8 cellular contexts compared by ENCODE assay signal in genomic region chr3:11847035-11847394, GRCh38. TPM values are rescaled to one million over a fixed set of nuclear protein-coding genes. Genes with fewer than 3 reads are reported as not detected.
DNase-seq lines count a peak whose midpoint lies in the region; ATAC-seq and TF ChIP-seq lines count a peak whose summit lies in the region.

No MANE protein-coding gene starts in this region.

- H3K27ac Mint-ChIP-seq in activated naive CD4-positive, alpha-beta T cell treated with anti-CD3 and anti-CD28 coated beads, Interleukin-2, amount 10 ng/mL, durations not matched to agents 7 days and 5 days, result peak overlapping the region; percentile 96

- H3K4me3 ChIP-seq in adrenal gland (peak overlapping the region in 2 of 4 donors; percentile 59 to 91), liver (ENCODE audit: low read depth in 1 of 3, low read length in 3 of 3) (peak overlapping the region; percentile 73 to 95 (median 80)), tibial nerve (peak overlapping the region; percentile 51 to 89 (median 83))

- TF ChIP-seq RAD21 in liver (IDR thresholded peaks at IDR 0.05), result no peak

- H3K9me3 Mint-ChIP-seq in activated naive CD4-positive, alpha-beta T cell treated with anti-CD3 and anti-CD28 coated beads, Interleukin-2, amount 10 ng/mL, durations not matched to agents 7 days and 5 days, result no peaks in the 10 kb centered on the region

- TF ChIP-seq EP300 in tibial nerve (IDR thresholded peaks at IDR 0.05), result no peak

- H3K9ac ChIP-seq in liver (ENCODE audit: low read depth in 1 of 2, low read length in 2 of 2), result no peak overlapping the region

- H3K36me3 ChIP-seq in adrenal gland (replicated peaks in 1 of 2) (peaks cover 0 to 13% of the 10 kb centered on the region in 2 donors), liver (ENCODE audit: control insufficient read depth in 4 of 4, insufficient read depth in 3 of 4, low read depth in 1 of 4, low read length in 3 of 4) (peaks cover 2 to 12% (median 9%) of the 10 kb centered on the region in 4 donors), tibial nerve (peaks cover 0 to 18% (median 12%) of the 10 kb centered on the region in 3 donors)

- peaks cover 26% of the 10 kb centered on the region for H3K4me1 Mint-ChIP-seq in activated naive CD4-positive, alpha-beta T cell treated with anti-CD3 and anti-CD28 coated beads, Interleukin-2, amount 10 ng/mL, durations not matched to agents 7 days and 5 days

- H3K4me1 ChIP-seq in adrenal gland (replicated peaks in 1 of 2) (peaks cover 8 to 25% of the 10 kb centered on the region in 2 donors), liver (ENCODE audit: control insufficient read depth in 4 of 4, insufficient read depth in 4 of 4, low read length in 3 of 4) (peaks cover 0 to 17% (median 13%) of the 10 kb centered on the region in 4 donors), tibial nerve (peaks cover 0 to 32% (median 20%) of the 10 kb centered on the region in 4 donors)

- 21 to 35% (median 22%) methylated on average over 11 to 18 of the region's 18 CpGs for WGBS in adrenal gland, 4 donors
- WGBS in liver, result 24% methylated on average over 18 of the region's 18 CpGs
- 12 to 37% methylated on average over 11 to 18 of the region's 18 CpGs for WGBS in tibial nerve, 2 donors

- peak in 1 of 2 donors; percentile 1 for TF ChIP-seq POLR2A in adrenal gland (IDR thresholded peaks at IDR 0.05)
- no peak for TF ChIP-seq POLR2A in tibial nerve (IDR thresholded peaks at IDR 0.05)

- intact Hi-C loops in adrenal gland (cut with DNase I), result no loop called here

- TF ChIP-seq CTCF in adrenal gland (IDR thresholded peaks at IDR 0.05) (no peak), liver (IDR thresholded peaks at IDR 0.05; ENCODE audit: low read depth, low read length, missing input control) (no peak), tibial nerve (IDR thresholded peaks at IDR 0.05) (peak in 1 of 5 experiments; percentile 8), GM20000 (IDR thresholded peaks at IDR 0.05; ENCODE audit: extremely low read depth, missing control alignments) (no peak)

- no peaks in the 10 kb centered on the region for H3K9me3 ChIP-seq in adrenal gland (replicated peaks in 1 of 3)
- H3K9me3 ChIP-seq in liver (ENCODE audit: control insufficient read depth in 4 of 4, low read length in 3 of 4), result no peaks in the 10 kb centered on the region
- no peaks in the 10 kb centered on the region for H3K9me3 ChIP-seq in tibial nerve

- CTCF ChIA-PET in activated naive CD4-positive, alpha-beta T cell treated with anti-CD3 and anti-CD28 coated beads, Interleukin-2, amount 10 ng/mL, durations not matched to agents 7 days and 5 days (lab: Charles Lee), result interaction anchor here (1.0 to 1.8 kb wide), 9 partner anchors 11 to 203 kb away, joined by 3 to 8 read pairs (median 4); no protein-coding TSS in a partner anchor

- no peak for ATAC-seq in HG03175 (IDR thresholded peaks at IDR 0.05; ENCODE audit: unreplicated experiment)

- DNase-seq in activated naive CD4-positive, alpha-beta T cell treated with anti-CD3 and anti-CD28 coated beads, Interleukin-2, amount 10 ng/mL, durations not matched to agents 7 days and 5 days, result no peak
- no peak for DNase-seq in activated naive CD4-positive, alpha-beta T cell treated with Interleukin-2 at 50 U/mL for 16 hours
- DNase-seq in adrenal gland, result no peak
- no peak for DNase-seq in tibial nerve (ENCODE audit: low spot score in 2 of 2)
- no peak for DNase-seq in hippocampal formation (lab: John Stamatoyannopoulos, UW)
- no peak for DNase-seq in GM20000 (ENCODE audit: low spot score)

- peak overlapping the region in 4 of 5 donors; percentile 72 to 95 (median 81) for H3K27ac ChIP-seq in adrenal gland
- peak overlapping the region; percentile 52 to 91 for H3K27ac ChIP-seq in liver (ENCODE audit: low read depth in 1 of 2, low read length in 2 of 2)
- H3K27ac ChIP-seq in tibial nerve, result peak overlapping the region; percentile 59 to 93 (median 89)

- peaks cover 21% of the 10 kb centered on the region for H3K36me3 Mint-ChIP-seq in activated naive CD4-positive, alpha-beta T cell treated with anti-CD3 and anti-CD28 coated beads, Interleukin-2, amount 10 ng/mL, durations not matched to agents 7 days and 5 days

- peak overlapping the region; percentile 95 for H3K4me3 Mint-ChIP-seq in activated naive CD4-positive, alpha-beta T cell treated with anti-CD3 and anti-CD28 coated beads, Interleukin-2, amount 10 ng/mL, durations not matched to agents 7 days and 5 days

- peaks cover 3% of the 10 kb centered on the region for H3K27me3 Mint-ChIP-seq in activated naive CD4-positive, alpha-beta T cell treated with anti-CD3 and anti-CD28 coated beads, Interleukin-2, amount 10 ng/mL, durations not matched to agents 7 days and 5 days

- H3K27me3 ChIP-seq in adrenal gland (no peaks in the 10 kb centered on the region), liver (ENCODE audit: control insufficient read depth in 4 of 4, insufficient read depth in 4 of 4, low read length in 3 of 4) (no peaks in the 10 kb centered on the region), tibial nerve (no peaks in the 10 kb centered on the region)

TF ChIP-seq in liver, 16 proteins besides CTCF, POLR2A, EP300 and RAD21:
- no peak for TF ChIP-seq ATF3 (IDR thresholded peaks at IDR 0.05)
- no peak for TF ChIP-seq JUND (IDR thresholded peaks at IDR 0.05)
- no peak for TF ChIP-seq HNF4G (IDR thresholded peaks at IDR 0.05)
- TF ChIP-seq EGR1 (IDR thresholded peaks at IDR 0.05; ENCODE audit: low read depth in 2 of 2), result no peak
- TF ChIP-seq REST (IDR thresholded peaks at IDR 0.05), result no peak
- no peak for TF ChIP-seq MAX (IDR thresholded peaks at IDR 0.05)
- no peak for TF ChIP-seq SP1 (IDR thresholded peaks at IDR 0.05)
- TF ChIP-seq RXRA (IDR thresholded peaks at IDR 0.05), result no peak
- no peak for TF ChIP-seq YY1 (IDR thresholded peaks at IDR 0.05)
- TF ChIP-seq ZBTB33 (IDR thresholded peaks at IDR 0.05), result no peak
- TF ChIP-seq GABPA (IDR thresholded peaks at IDR 0.05 in 1 of 2, conservative IDR thresholded peaks at IDR 0.05 in 1 of 2), result no peak
- no peak for TF ChIP-seq NR2F2 (IDR thresholded peaks at IDR 0.05)
TF ChIP-seq in liver: peak in this region for 0.

RNA-seq across cellular contexts. Expression of gene TAMM41, which starts 0.3 kb away (rescaled TPM):
- total RNA-seq in adrenal gland (10 to 100 TPM in 6 of 8 donors, 1 to 10 TPM in 2; 5.8 to 21.0 (median 14.1) TPM), liver (1 to 10 TPM; 3.0 to 5.6 TPM), tibial nerve (10 to 100 TPM; 15.5 to 40.8 (median 25.5) TPM)
- polyA plus RNA-seq in adrenal gland (10 to 100 TPM; 12.7 to 20.4 (median 13.2) TPM), liver (1 to 10 TPM; 4.5 to 8.7 TPM)
